ENCODE assay signal across 15 cellular contexts in genomic region chr12:70427611-70428010, GRCh38.
"Had no signal": no experiment of that assay in that cellular context is flagged by ENCODE, and none has a peak within 500 bp of the region (broad histone marks: within the 10 kb centered on the region; RNA-seq: fewer than 3 reads in every experiment).

No MANE protein-coding gene starts in this region.

- H3K9me3 Mint-ChIP-seq: activated naive CD4-positive, alpha-beta T cell treated with anti-CD3 and anti-CD28 coated beads, Interleukin-2, amount 50 U/mL, for 72 hours; activated T-helper 1 cell treated with anti-CD3 and anti-CD28 coated beads, Interleukin-12 subunit alpha, Interleukin-12 subunit beta, Interleukin-2, Interleukin-4 antibody, amounts not matched to agents 30 ng/mL and 10 ng/mL and 1 ng/mL, durations not matched to agents 14 hours and 24 hours and 36 hours; naive thymus-derived CD4-positive, alpha-beta T cell; neural progenitor cell; stimulated activated naive CD8-positive, alpha-beta T cell treated with anti-CD3 and anti-CD28 coated beads, Interleukin-15, Interleukin-2, amounts not matched to agents 100 ng/mL and 50 ng/mL, for 24 hours; type B pancreatic cell had no signal

- DNase-seq: activated CD4-positive, alpha-beta T cell treated with anti-CD3 and anti-CD28 coated beads for 1 hour; activated gamma-delta T cell treated with Interleukin-2 at 50 U/mL for 16 hours; amniotic stem cell; left cardiac atrium; mesendoderm; naive thymus-derived CD4-positive, alpha-beta T cell; WERI-Rb-1 had no signal

- H3K4me3 Mint-ChIP-seq: activated T-helper 1 cell treated with anti-CD3 and anti-CD28 coated beads, Interleukin-12 subunit alpha, Interleukin-12 subunit beta, Interleukin-2, Interleukin-4 antibody, amounts not matched to agents 30 ng/mL and 10 ng/mL and 1 ng/mL, durations not matched to agents 14 hours and 24 hours and 36 hours; naive thymus-derived CD4-positive, alpha-beta T cell; neural progenitor cell; stimulated activated naive CD8-positive, alpha-beta T cell treated with anti-CD3 and anti-CD28 coated beads, Interleukin-15, Interleukin-2, amounts not matched to agents 100 ng/mL and 50 ng/mL, for 24 hours; type B pancreatic cell had no signal

- H3K27me3 ChIP-seq: hepatocyte, neural progenitor cell had no signal

- H3K27me3 Mint-ChIP-seq: naive thymus-derived CD4-positive, alpha-beta T cell; progenitor cell of endocrine pancreas; stimulated activated naive CD8-positive, alpha-beta T cell treated with anti-CD3 and anti-CD28 coated beads, Interleukin-15, Interleukin-2, amounts not matched to agents 100 ng/mL and 50 ng/mL, for 24 hours; type B pancreatic cell had no signal

- ATAC-seq: activated naive CD4-positive, alpha-beta T cell treated with anti-CD3 and anti-CD28 coated beads, Interleukin-2, amount 50 U/mL, for 72 hours; left cardiac atrium; naive thymus-derived CD4-positive, alpha-beta T cell had no signal

- H3K4me3 ChIP-seq: hepatocyte, neural progenitor cell, skin epidermis had no signal

- H3K27ac ChIP-seq: hepatocyte, neural progenitor cell, skin epidermis, WERI-Rb-1 had no signal

- H3K4me1 Mint-ChIP-seq: naive thymus-derived CD4-positive, alpha-beta T cell had no signal

- H3K27ac Mint-ChIP-seq: activated naive CD4-positive, alpha-beta T cell treated with anti-CD3 and anti-CD28 coated beads, Interleukin-2, amount 50 U/mL, for 72 hours; activated T-helper 1 cell treated with anti-CD3 and anti-CD28 coated beads, Interleukin-12 subunit alpha, Interleukin-12 subunit beta, Interleukin-2, Interleukin-4 antibody, amounts not matched to agents 30 ng/mL and 10 ng/mL and 1 ng/mL, durations not matched to agents 14 hours and 24 hours and 36 hours; naive thymus-derived CD4-positive, alpha-beta T cell; neural progenitor cell; progenitor cell of endocrine pancreas; stimulated activated naive CD8-positive, alpha-beta T cell treated with anti-CD3 and anti-CD28 coated beads, Interleukin-15, Interleukin-2, amounts not matched to agents 100 ng/mL and 50 ng/mL, for 24 hours; type B pancreatic cell had no signal

- H3K36me3 Mint-ChIP-seq: activated naive CD4-positive, alpha-beta T cell treated with anti-CD3 and anti-CD28 coated beads, Interleukin-2, amount 50 U/mL, for 72 hours had no signal
